In the genomic region with DNA sequence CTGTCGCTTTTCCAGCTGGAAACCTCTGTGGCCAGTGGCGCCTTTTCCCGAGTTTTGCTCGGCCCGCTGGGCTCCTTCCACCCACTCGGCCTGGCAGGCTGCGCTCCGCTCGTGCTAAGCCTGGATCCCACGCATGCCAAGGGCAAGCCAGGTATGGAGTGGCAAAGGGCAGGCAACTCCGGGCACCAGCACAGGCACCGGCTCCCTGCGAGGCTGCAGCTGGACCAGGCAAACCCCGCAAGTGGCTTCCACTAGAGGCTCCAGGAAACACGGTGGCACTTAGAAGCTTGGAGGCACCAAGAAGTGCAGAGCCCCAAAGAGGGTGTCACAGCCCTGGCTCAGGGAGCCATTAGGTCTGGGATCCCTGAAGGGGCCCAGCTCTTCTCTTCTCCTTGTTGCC, we compare ENCODE assay signal across 15 cellular contexts. TPM values are rescaled to one million over a fixed set of nuclear protein-coding genes. Genes with fewer than 3 reads are reported as not detected.
DNase-seq lines count a peak whose midpoint lies in the region; ATAC-seq and TF ChIP-seq lines count a peak whose summit lies in the region.
"Had no signal": no experiment of that assay in that cellular context is flagged by ENCODE, and none has a peak within 500 bp of the region (broad histone marks: within the 10 kb centered on the region; RNA-seq: fewer than 3 reads in every experiment).

No MANE protein-coding gene starts in this region.

- H3K4me3 Mint-ChIP-seq in endodermal cell = no peak overlapping the region
- H3K4me3 Mint-ChIP-seq: CD4-positive, alpha-beta T cell had no signal

- peaks cover 20% of the 10 kb centered on the region for H3K9me3 Mint-ChIP-seq in endodermal cell

- no peak overlapping the region for H3K4ac ChIP-seq in neuronal stem cell (ENCODE audit: low read length)

- in situ Hi-C loops in mammary epithelial cell (cut with MboI; ENCODE audit: low sequenced_read_pairs in 2 of 2) = no loop called here

- no peaks in the 10 kb centered on the region for H3K79me1 ChIP-seq in neuronal stem cell (ENCODE audit: low read depth, low read length)

- CTCF ChIA-PET in mammary epithelial cell (lab: Charles Lee; ENCODE audit: low non-redundant PET) = no interaction called here

- no peak overlapping the region for H4K8ac ChIP-seq in neuronal stem cell (ENCODE audit: low read depth, low read length)

- H3K4me1 ChIP-seq in endodermal cell (ENCODE audit: control insufficient read depth, insufficient read depth, low read length) (no peaks in the 10 kb centered on the region), neuronal stem cell (ENCODE audit: control insufficient read depth in 2 of 2, insufficient read depth in 1 of 2, low read depth in 1 of 2, low read length in 2 of 2) (no peaks in the 10 kb centered on the region), mammary epithelial cell (ENCODE audit: insufficient read depth, low read length) (no peaks in the 10 kb centered on the region)
- H3K4me1 ChIP-seq: BLaER1 treated with 17β-estradiol and CSF1 and Interleukin-3, amounts not matched to agents 10 nM and 100 nM; HAP-1 had no signal

- H3K9ac ChIP-seq in endodermal cell (ENCODE audit: extremely low read depth, low read length, poor library complexity, severe bottlenecking) = no peak overlapping the region
- no peak overlapping the region for H3K9ac ChIP-seq in neuronal stem cell (ENCODE audit: low read depth, low read length, poor library complexity)
- no peak overlapping the region for H3K9ac ChIP-seq in mammary epithelial cell (ENCODE audit: insufficient read depth, low read length)
- H3K9ac ChIP-seq: BLaER1 treated with 17β-estradiol and CSF1 and Interleukin-3, amounts not matched to agents 10 nM and 100 nM had no signal

- no peak overlapping the region for H2BK120ac ChIP-seq in neuronal stem cell (ENCODE audit: low read depth, low read length)

- H3K4me2 ChIP-seq in neuronal stem cell (ENCODE audit: insufficient read depth, low read length, poor library complexity, severe bottlenecking) (no peak overlapping the region), mammary epithelial cell (ENCODE audit: insufficient read depth, low read depth, low read length) (no peak overlapping the region)
- H3K4me2 ChIP-seq: BLaER1 treated with 17β-estradiol and CSF1 and Interleukin-3, amounts not matched to agents 10 nM and 100 nM had no signal

- H2BK15ac ChIP-seq in neuronal stem cell (ENCODE audit: low read length) = no peak overlapping the region

- no peaks in the 10 kb centered on the region for H3K9me3 ChIP-seq in endodermal cell (ENCODE audit: control insufficient read depth, low read length)
- H3K9me3 ChIP-seq in neuronal stem cell (replicated peaks in 1 of 2; ENCODE audit: control insufficient read depth in 2 of 2, insufficient read depth in 1 of 2, low read depth in 1 of 2, low read length in 2 of 2) = no peaks in the 10 kb centered on the region
- no peaks in the 10 kb centered on the region for H3K9me3 ChIP-seq in mammary epithelial cell (replicated peaks; ENCODE audit: insufficient read depth, low read length)
- H3K9me3 ChIP-seq: HAP-1 had no signal

- no peaks in the 10 kb centered on the region for H3K27me3 Mint-ChIP-seq in endodermal cell (ENCODE audit: insufficient read depth)
- H3K27me3 Mint-ChIP-seq: CD4-positive, alpha-beta T cell had no signal

- H3K36me3 ChIP-seq in endodermal cell (ENCODE audit: control insufficient read depth, insufficient read depth, low read length) (peaks cover 19% of the 10 kb centered on the region), neuronal stem cell (replicated peaks in 1 of 2; ENCODE audit: control insufficient read depth in 2 of 2, insufficient read depth in 2 of 2, low read length in 2 of 2) (peaks cover 3 to 30% of the 10 kb centered on the region in 2 donors), mammary epithelial cell (ENCODE audit: insufficient read depth, low read length) (peaks cover 4% of the 10 kb centered on the region)
- H3K36me3 ChIP-seq: HAP-1 had no signal

- TF ChIP-seq CTCF in endodermal cell (conservative IDR thresholded peaks at IDR 0.05) = no peak
- no peak for TF ChIP-seq CTCF in mammary epithelial cell (conservative IDR thresholded peaks at IDR 0.05 in 1 of 2, IDR thresholded peaks at IDR 0.05 in 1 of 2; ENCODE audit: extremely low read depth in 1 of 2, insufficient read depth in 1 of 2, low read depth in 1 of 2, low read length in 2 of 2)

- H3K36me3 Mint-ChIP-seq in endodermal cell (ENCODE audit: low read depth) = peaks cover 44% of the 10 kb centered on the region

- H3K27me3 ChIP-seq in endodermal cell (ENCODE audit: control insufficient read depth, insufficient read depth, low read length, poor library complexity, severe bottlenecking) (no peaks in the 10 kb centered on the region), neuronal stem cell (ENCODE audit: control insufficient read depth in 3 of 3, insufficient read depth in 3 of 3, low read depth in 1 of 3, low read length in 3 of 3) (no peaks in the 10 kb centered on the region), mammary epithelial cell (ENCODE audit: insufficient read depth, low read length) (no peaks in the 10 kb centered on the region)
- H3K27me3 ChIP-seq: BLaER1 treated with 17β-estradiol and CSF1 and Interleukin-3, amounts not matched to agents 10 nM and 100 nM had no signal

- intact Hi-C loops in left ventricle myocardium superior (cut with micrococcal nuclease) (no loop called here), Right ventricle myocardium superior (cut with DNase I) (no loop called here), mammary epithelial cell (cut with micrococcal nuclease) (no loop called here)

- dilution Hi-C loops in mammary epithelial cell (cut with HindIII; ENCODE audit: low sequenced_read_pairs) = no loop called here

- no peaks in the 10 kb centered on the region for H4K20me1 ChIP-seq in mammary epithelial cell (ENCODE audit: insufficient read depth, low read length)

- H3K4me3 ChIP-seq in endodermal cell (ENCODE audit: low read length) (no peak overlapping the region), neuronal stem cell (ENCODE audit: low read length in 2 of 2) (no peak overlapping the region), mammary epithelial cell (replicated peaks in 1 of 3; ENCODE audit: insufficient read depth in 1 of 3, low read depth in 2 of 3, low read length in 3 of 3) (no peak overlapping the region)
- H3K4me3 ChIP-seq: BLaER1 treated with 17β-estradiol and CSF1 and Interleukin-3, amounts not matched to agents 10 nM and 100 nM; GM12878; HAP-1 had no signal

- H3K79me2 ChIP-seq in mammary epithelial cell (ENCODE audit: insufficient read depth, low read length) = no peaks in the 10 kb centered on the region

- 87 to 90% methylated on average over 5 to 15 of the region's 15 CpGs for WGBS in endodermal cell (ENCODE audit: insufficient coverage in 1 of 2, insufficient read length in 1 of 2), 2 experiments
- WGBS in neuronal stem cell (ENCODE audit: extremely low coverage in 2 of 2, insufficient read length in 2 of 2, insufficient replicate concordance in 1 of 2), 2 donors = no CpG with 5 or more reads among the region's 15 CpGs
- WGBS in mammary epithelial cell (ENCODE audit: low coverage, missing lambda C conversion rate) = 40% methylated on average over 15 of the region's 15 CpGs

- no peak overlapping the region for H4K91ac ChIP-seq in neuronal stem cell (ENCODE audit: low read depth, low read length, poor library complexity)

- H3K27ac ChIP-seq in endodermal cell (ENCODE audit: low read depth, low read length) (no peak overlapping the region), neuronal stem cell (replicated peaks; ENCODE audit: low read length) (no peak overlapping the region), mammary epithelial cell (ENCODE audit: insufficient read depth, low read depth, low read length) (no peak overlapping the region)
- H3K27ac ChIP-seq: BLaER1 treated with 17β-estradiol and CSF1 and Interleukin-3, amounts not matched to agents 10 nM and 100 nM had no signal

- no peak overlapping the region for H2BK5ac ChIP-seq in neuronal stem cell (ENCODE audit: low read length)

- H2AFZ ChIP-seq in neuronal stem cell (ENCODE audit: low read length) (no peak overlapping the region), mammary epithelial cell (ENCODE audit: low read depth, low read length) (no peak overlapping the region)

- peak overlapping the region; percentile 80 for H3K18ac ChIP-seq in neuronal stem cell (ENCODE audit: low read length)

- DNase-seq in left ventricle myocardium superior (peak; percentile 27), Right ventricle myocardium superior (no peak), endodermal cell (peak; percentile 45), neuronal stem cell (ENCODE audit: low spot score) (no peak), globus pallidus (ENCODE audit: low spot score) (no peak), T1000 (lab: John Stamatoyannopoulos, UW) (no peak), mammary epithelial cell (no peak)
- DNase-seq: ACHN; Calu3; CD4-positive, alpha-beta T cell; DMS 273 treated with DMSO at 0.1 percent for 48 hours; GOT3 had no signal

- no peaks in the 10 kb centered on the region for H3K4me1 Mint-ChIP-seq in endodermal cell

- no peak overlapping the region for H2AK5ac ChIP-seq in neuronal stem cell (ENCODE audit: low read depth, low read length)

- ATAC-seq in left ventricle myocardium superior = no peak
- no peak for ATAC-seq in Right ventricle myocardium superior (ENCODE audit: poor library complexity)
- ATAC-seq: GM12878 had no signal

- no peak overlapping the region for H3K27ac Mint-ChIP-seq in endodermal cell
- H3K27ac Mint-ChIP-seq: CD4-positive, alpha-beta T cell had no signal

- H3K23ac ChIP-seq in neuronal stem cell (ENCODE audit: low read depth, low read length, poor library complexity) = no peak overlapping the region

- peak overlapping the region; percentile 89 for H3K14ac ChIP-seq in neuronal stem cell (ENCODE audit: low read length)

- peak overlapping the region; percentile 90 for H2BK12ac ChIP-seq in neuronal stem cell (ENCODE audit: low read length)

- BruUV-seq in mammary epithelial cell (replicated peaks; lab: Mats Ljungman, UMichigan) = no TSS peak

RNA-seq across cellular contexts. Expression of gene PPA2, which starts 59.5 kb away (rescaled TPM):
- 95.3 TPM for total RNA-seq in left ventricle myocardium superior
- 93.1 TPM for total RNA-seq in Right ventricle myocardium superior
- total RNA-seq in endodermal cell = 100 to 1,000 TPM in 1 of 2 donors, 10 to 100 TPM in 1; 90.7 to 133 TPM
- polyA plus RNA-seq in endodermal cell (2013, experiment 1 of 2) = 103 TPM
- polyA plus RNA-seq in endodermal cell (2013, experiment 2 of 2) = 106 TPM
- polyA plus RNA-seq in neuronal stem cell (2013, experiment 1 of 2) = 141 TPM
- 148 TPM for polyA plus RNA-seq in neuronal stem cell (2013, experiment 2 of 2)
- 10 to 100 TPM; 92.5 to 99.0 TPM for total RNA-seq in mammary epithelial cell
- polyA plus RNA-seq in mammary epithelial cell = 74.7 TPM
- polyA minus RNA-seq in mammary epithelial cell = 26.8 TPM

Comparison
In these comparisons a context has a peak if more than half of its experiments do, and no peak if none do; other contexts are left out.
1. DNase-seq: peak in left ventricle myocardium superior (single experiment) and endodermal cell (single experiment); none in Right ventricle myocardium superior (single experiment), neuronal stem cell (single experiment), globus pallidus (single experiment), T1000 (single experiment) and mammary epithelial cell (single experiment).